In the genomic region with DNA sequence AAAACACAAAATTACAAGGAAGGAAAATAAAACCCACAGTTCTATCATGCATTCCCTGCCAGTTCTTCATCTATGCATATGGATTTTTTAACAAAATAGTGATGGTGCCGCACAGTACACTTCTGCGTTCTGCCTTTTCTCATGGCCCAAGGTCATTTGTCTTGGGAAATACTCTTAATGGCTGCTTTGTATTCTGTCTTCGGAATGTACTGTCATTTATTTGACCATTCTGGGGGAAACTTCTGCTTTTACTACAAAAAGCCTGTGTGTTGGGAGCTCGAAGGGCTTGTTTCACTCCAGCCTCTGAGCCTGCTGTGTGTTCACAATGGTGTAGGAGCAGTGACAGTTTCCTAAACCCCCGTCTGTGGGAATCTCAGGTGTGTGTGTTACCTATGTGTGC, we compare ENCODE assay signal across 29 cellular contexts.
"Had no signal": no experiment of that assay in that cellular context is flagged by ENCODE, and none has a peak within 500 bp of the region (broad histone marks: within the 10 kb centered on the region; RNA-seq: fewer than 3 reads in every experiment).

No MANE protein-coding gene starts in this region.

- FAIRE-seq: colon, frontal cortex had no signal

- ATAC-seq: activated CD4-positive, alpha-beta T cell treated with anti-CD3 and anti-CD28 coated beads for 36 hours; activated CD8-positive, alpha-beta memory T cell treated with anti-CD3 and anti-CD28 coated beads, Interleukin-2, amount 10 ng/mL, durations not matched to agents 7 days and 5 days; activated CD8-positive, alpha-beta T cell treated with anti-CD3 and anti-CD28 coated beads, Interleukin-2, amount 10 ng/mL, durations not matched to agents 7 days and 5 days; activated naive CD8-positive, alpha-beta T cell treated with anti-CD3 and anti-CD28 coated beads, Interleukin-2, amount 50 U/mL, for 24 hours; body of pancreas; effector memory CD8-positive, alpha-beta T cell had no signal

- H3K27me3 ChIP-seq: body of pancreas had no signal

- H3K9me3 ChIP-seq: adrenal gland, body of pancreas, esophagus squamous epithelium had no signal

- H3K4me1 ChIP-seq: adrenal gland, body of pancreas had no signal

- H3K4me3 ChIP-seq: adrenal gland, body of pancreas, esophagus squamous epithelium had no signal

- H3K36me3 ChIP-seq: adrenal gland, esophagus squamous epithelium had no signal

- H3K27ac ChIP-seq: adrenal gland, body of pancreas, epithelial cell of prostate, esophagus squamous epithelium had no signal

- DNase-seq: activated CD4-positive, alpha-beta memory T cell treated with anti-CD3 and anti-CD28 coated beads for 36 hours; activated CD4-positive, alpha-beta T cell treated with anti-CD3 and anti-CD28 coated beads for 36 hours; activated CD4-positive, alpha-beta T cell treated with anti-CD3 and anti-CD28 coated beads, Interleukin-2, amount 10 ng/mL, durations not matched to agents 24 days and 14 days; activated CD4-positive, CD25-positive, alpha-beta regulatory T cell; activated CD4-positive, CD25-positive, alpha-beta regulatory T cell treated with anti-CD3 and anti-CD28 coated beads, Interleukin-2, amount 50 U/mL, for 72 hours; activated CD8-positive, alpha-beta memory T cell treated with anti-CD3 and anti-CD28 coated beads, Interleukin-2, amount 10 ng/mL, durations not matched to agents 7 days and 5 days; activated CD8-positive, alpha-beta memory T cell treated with anti-CD3 and anti-CD28 coated beads, Interleukin-2, amount 50 U/mL, for 4 hours; activated CD8-positive, alpha-beta T cell treated with anti-CD3 and anti-CD28 coated beads, Interleukin-2, amount 10 ng/mL, durations not matched to agents 7 days and 5 days; activated effector memory CD4-positive, alpha-beta T cell treated with anti-CD3 and anti-CD28 coated beads, Interleukin-2, amount 50 U/mL, for 16 hours; activated naive CD4-positive, alpha-beta T cell treated with anti-CD3 and anti-CD28 coated beads for 36 hours; activated naive CD8-positive, alpha-beta T cell treated with anti-CD3 and anti-CD28 coated beads for 36 hours; activated naive CD8-positive, alpha-beta T cell treated with anti-CD3 and anti-CD28 coated beads, Interleukin-2, amount 50 U/mL, for 24 hours; activated T-cell treated with anti-CD3 and anti-CD28 coated beads, Interleukin-2, amount 50 U/mL, for 1 hour; activated T-cell treated with anti-CD3 and anti-CD28 coated beads, Interleukin-2, amount 50 U/mL, for 48 hours; adrenal gland; amygdala; aorta; body of pancreas; caudate nucleus; cortex of kidney; dermis blood vessel endothelial cell; effector CD4-positive, alpha-beta T cell; effector memory CD8-positive, alpha-beta T cell; esophagus squamous epithelium; head of caudate nucleus; T-helper 2 cell had no signal
